In genomic region chr11:70111269-70112016, GRCh38 we compare ENCODE assay signal across 1 cellular context.
TF ChIP-seq lines count a peak whose summit lies in the region.

No MANE protein-coding gene starts in this region.

TF ChIP-seq in HEK293, 187 proteins besides CTCF, POLR2A, EP300 and RAD21 (continued from another document):
- TF ChIP-seq PRDM1 (tag by site-specific recombination; IDR thresholded peaks at IDR 0.05) (no peak), ZNF202 (tag by site-specific recombination; IDR thresholded peaks at IDR 0.05; ENCODE audit: borderline replicate concordance) (no peak), ZBTB10 (tag by site-specific recombination; IDR thresholded peaks at IDR 0.05) (no peak), ZSCAN5A (tag by site-specific recombination; IDR thresholded peaks at IDR 0.05) (no peak), OVOL3 (tag by site-specific recombination; IDR thresholded peaks at IDR 0.05) (no peak), SP2 (tag by site-specific recombination; IDR thresholded peaks at IDR 0.05) (peak; percentile 71), SCRT1 (tag by site-specific recombination; IDR thresholded peaks at IDR 0.05; ENCODE audit: borderline replicate concordance) (no peak), ZSCAN4 (tag by site-specific recombination; IDR thresholded peaks at IDR 0.05) (no peak), YY2 (tag by site-specific recombination; IDR thresholded peaks at IDR 0.05) (no peak), KLF8 (tag by site-specific recombination; IDR thresholded peaks at IDR 0.05) (no peak), KLF7 (tag by site-specific recombination; IDR thresholded peaks at IDR 0.05; ENCODE audit: borderline replicate concordance) (no peak), ZNF621 (tag by site-specific recombination; IDR thresholded peaks at IDR 0.05) (no peak), ZNF280D (tag by site-specific recombination; IDR thresholded peaks at IDR 0.05) (no peak), PRDM6 (tag by site-specific recombination; IDR thresholded peaks at IDR 0.05) (no peak), ZNF223 (tag by site-specific recombination; IDR thresholded peaks at IDR 0.05) (no peak), ZNF155 (tag by site-specific recombination; IDR thresholded peaks at IDR 0.05) (no peak), BCL11A (tag by site-specific recombination; IDR thresholded peaks at IDR 0.05; ENCODE audit: low read depth) (no peak), ZNF488 (tag by site-specific recombination; IDR thresholded peaks at IDR 0.05) (no peak), ZNF391 (tag by site-specific recombination; IDR thresholded peaks at IDR 0.05; ENCODE audit: borderline replicate concordance, low read depth) (no peak), ZNF404 (tag by site-specific recombination; IDR thresholded peaks at IDR 0.05) (no peak)
- TF ChIP-seq, protein P1, sequence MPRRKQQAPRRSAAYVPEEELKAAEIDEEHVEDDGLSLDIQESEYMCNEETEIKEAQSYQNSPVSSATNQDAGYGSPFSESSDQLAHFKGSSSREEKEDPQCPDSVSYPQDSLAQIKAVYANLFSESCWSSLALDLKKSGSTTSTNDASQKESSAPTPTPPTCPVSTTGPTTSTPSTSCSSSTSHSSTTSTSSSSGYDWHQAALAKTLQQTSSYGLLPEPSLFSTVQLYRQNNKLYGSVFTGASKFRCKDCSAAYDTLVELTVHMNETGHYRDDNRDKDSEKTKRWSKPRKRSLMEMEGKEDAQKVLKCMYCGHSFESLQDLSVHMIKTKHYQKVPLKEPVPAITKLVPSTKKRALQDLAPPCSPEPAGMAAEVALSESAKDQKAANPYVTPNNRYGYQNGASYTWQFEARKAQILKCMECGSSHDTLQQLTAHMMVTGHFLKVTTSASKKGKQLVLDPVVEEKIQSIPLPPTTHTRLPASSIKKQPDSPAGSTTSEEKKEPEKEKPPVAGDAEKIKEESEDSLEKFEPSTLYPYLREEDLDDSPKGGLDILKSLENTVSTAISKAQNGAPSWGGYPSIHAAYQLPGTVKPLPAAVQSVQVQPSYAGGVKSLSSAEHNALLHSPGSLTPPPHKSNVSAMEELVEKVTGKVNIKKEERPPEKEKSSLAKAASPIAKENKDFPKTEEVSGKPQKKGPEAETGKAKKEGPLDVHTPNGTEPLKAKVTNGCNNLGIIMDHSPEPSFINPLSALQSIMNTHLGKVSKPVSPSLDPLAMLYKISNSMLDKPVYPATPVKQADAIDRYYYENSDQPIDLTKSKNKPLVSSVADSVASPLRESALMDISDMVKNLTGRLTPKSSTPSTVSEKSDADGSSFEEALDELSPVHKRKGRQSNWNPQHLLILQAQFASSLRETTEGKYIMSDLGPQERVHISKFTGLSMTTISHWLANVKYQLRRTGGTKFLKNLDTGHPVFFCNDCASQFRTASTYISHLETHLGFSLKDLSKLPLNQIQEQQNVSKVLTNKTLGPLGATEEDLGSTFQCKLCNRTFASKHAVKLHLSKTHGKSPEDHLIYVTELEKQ (tag by site-specific recombination; IDR thresholded peaks at IDR 0.05; ENCODE audit: borderline replicate concordance): peak; percentile 77; the same call in 1 of the 2 replicates
- TF ChIP-seq, protein P2, sequence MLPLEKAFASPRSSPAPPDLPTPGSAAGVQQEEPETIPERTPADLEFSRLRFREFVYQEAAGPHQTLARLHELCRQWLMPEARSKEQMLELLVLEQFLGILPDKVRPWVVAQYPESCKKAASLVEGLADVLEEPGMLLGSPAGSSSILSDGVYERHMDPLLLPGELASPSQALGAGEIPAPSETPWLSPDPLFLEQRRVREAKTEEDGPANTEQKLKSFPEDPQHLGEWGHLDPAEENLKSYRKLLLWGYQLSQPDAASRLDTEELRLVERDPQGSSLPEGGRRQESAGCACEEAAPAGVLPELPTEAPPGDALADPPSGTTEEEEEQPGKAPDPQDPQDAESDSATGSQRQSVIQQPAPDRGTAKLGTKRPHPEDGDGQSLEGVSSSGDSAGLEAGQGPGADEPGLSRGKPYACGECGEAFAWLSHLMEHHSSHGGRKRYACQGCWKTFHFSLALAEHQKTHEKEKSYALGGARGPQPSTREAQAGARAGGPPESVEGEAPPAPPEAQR (tag by site-specific recombination; IDR thresholded peaks at IDR 0.05): no peak
- TF ChIP-seq, protein P3, sequence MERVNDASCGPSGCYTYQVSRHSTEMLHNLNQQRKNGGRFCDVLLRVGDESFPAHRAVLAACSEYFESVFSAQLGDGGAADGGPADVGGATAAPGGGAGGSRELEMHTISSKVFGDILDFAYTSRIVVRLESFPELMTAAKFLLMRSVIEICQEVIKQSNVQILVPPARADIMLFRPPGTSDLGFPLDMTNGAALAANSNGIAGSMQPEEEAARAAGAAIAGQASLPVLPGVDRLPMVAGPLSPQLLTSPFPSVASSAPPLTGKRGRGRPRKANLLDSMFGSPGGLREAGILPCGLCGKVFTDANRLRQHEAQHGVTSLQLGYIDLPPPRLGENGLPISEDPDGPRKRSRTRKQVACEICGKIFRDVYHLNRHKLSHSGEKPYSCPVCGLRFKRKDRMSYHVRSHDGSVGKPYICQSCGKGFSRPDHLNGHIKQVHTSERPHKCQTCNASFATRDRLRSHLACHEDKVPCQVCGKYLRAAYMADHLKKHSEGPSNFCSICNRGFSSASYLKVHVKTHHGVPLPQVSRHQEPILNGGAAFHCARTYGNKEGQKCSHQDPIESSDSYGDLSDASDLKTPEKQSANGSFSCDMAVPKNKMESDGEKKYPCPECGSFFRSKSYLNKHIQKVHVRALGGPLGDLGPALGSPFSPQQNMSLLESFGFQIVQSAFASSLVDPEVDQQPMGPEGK (tag by site-specific recombination; IDR thresholded peaks at IDR 0.05): peak; percentile 71
